Comparison of ENCODE assay signal across 1 cellular context in the genomic region with DNA sequence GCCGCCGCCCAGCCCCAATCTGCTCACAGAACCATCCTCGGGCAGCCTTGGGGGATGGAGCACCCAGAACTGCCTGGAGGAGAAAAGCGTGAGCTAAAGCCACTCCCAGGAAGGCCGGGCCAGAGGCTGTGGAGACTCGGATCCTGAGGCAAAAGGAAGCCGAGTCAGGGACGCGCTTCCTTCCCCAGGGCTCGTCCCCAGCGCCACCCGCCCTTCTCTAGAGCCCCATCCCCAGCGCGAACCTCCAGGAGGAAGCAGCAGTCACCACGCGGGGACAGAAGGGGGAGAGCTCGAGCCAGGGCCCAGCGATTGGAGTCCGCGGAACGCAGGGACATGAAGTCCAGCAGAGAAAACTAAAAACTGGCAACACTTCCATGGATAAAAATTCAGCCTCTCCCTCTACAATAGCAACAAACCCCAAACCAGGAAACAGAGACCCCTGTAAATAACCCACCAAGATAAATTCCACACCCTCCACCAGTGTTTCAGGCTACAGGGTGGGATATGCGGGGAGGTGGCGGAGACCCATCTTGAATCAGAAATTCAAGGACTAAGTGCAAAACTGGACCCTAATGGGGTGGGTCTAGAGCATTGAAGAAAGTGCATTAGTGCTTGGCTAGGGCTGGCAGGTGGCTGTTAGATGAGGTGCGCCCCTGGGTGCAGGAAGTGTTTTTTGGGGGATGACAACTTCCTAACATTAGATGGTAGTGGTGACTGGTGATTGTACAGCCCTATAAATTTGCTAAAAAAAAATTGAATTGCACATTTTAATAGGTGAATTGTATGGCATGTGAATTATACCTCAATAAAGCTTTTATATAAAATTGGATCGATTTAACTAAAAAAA.
TF ChIP-seq lines count a peak whose summit lies in the region.

No MANE protein-coding gene starts in this region.

TF ChIP-seq in H1, 55 proteins besides CTCF, POLR2A, EP300 and RAD21:
- TF ChIP-seq HDAC2 (IDR thresholded peaks at IDR 0.05; ENCODE audit: borderline replicate concordance in 1 of 2, low read depth in 2 of 2, low read length in 2 of 2): 0 out of 4 replicates have a peak, but pooled peaks of 1 of the 2 experiments have one; percentile 25
- TF ChIP-seq, protein P1, sequence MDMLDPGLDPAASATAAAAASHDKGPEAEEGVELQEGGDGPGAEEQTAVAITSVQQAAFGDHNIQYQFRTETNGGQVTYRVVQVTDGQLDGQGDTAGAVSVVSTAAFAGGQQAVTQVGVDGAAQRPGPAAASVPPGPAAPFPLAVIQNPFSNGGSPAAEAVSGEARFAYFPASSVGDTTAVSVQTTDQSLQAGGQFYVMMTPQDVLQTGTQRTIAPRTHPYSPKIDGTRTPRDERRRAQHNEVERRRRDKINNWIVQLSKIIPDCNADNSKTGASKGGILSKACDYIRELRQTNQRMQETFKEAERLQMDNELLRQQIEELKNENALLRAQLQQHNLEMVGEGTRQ (IDR thresholded peaks at IDR 0.05; ENCODE audit: low read length): no peak
- no peak for TF ChIP-seq NANOG (IDR thresholded peaks at IDR 0.05; ENCODE audit: insufficient read depth, low read depth, low read length, poor library complexity, severe bottlenecking)
- TF ChIP-seq RBBP5 (IDR thresholded peaks at IDR 0.05; ENCODE audit: borderline replicate concordance, low read depth, low read length): 0 out of 2 replicates have a peak, but pooled peaks have one; percentile 42
- TF ChIP-seq SRF (IDR thresholded peaks at IDR 0.05; ENCODE audit: low read depth, low read length): no peak
- TF ChIP-seq GABPA (IDR thresholded peaks at IDR 0.05; ENCODE audit: borderline replicate concordance, insufficient read depth, low read length): peak; percentile 65; the same call in 1 of the 2 replicates
- TF ChIP-seq CREB1 (IDR thresholded peaks at IDR 0.05): 0 out of 2 replicates have a peak, but pooled peaks have one; percentile 8
